ENCODE assay signal across 10 cellular contexts in genomic region chr9:93673271-93673843, GRCh38.
A peak's percentile ranks its signal among the peaks of the same experiment; 100 is the strongest.
DNase-seq lines count a peak whose midpoint lies in the region; ATAC-seq, FAIRE-seq and TF ChIP-seq lines count a peak whose summit lies in the region.
"Had no signal": no experiment of that assay in that cellular context is flagged by ENCODE, and none has a peak within 500 bp of the region (broad histone marks: within the 10 kb centered on the region; RNA-seq: fewer than 3 reads in every experiment).

No MANE protein-coding gene starts in this region.

- peak; percentile 55 for DNase-seq in activated effector memory CD4-positive, alpha-beta T cell treated with anti-CD3 and anti-CD28 coated beads, Interleukin-2, amount 50 U/mL, for 16 hours
- no peak for DNase-seq in activated effector memory CD4-positive, alpha-beta T cell treated with Interleukin-2 at 50 U/mL for 16 hours
- DNase-seq in RWPE1 (ENCODE audit: low spot score): no peak
- peak; percentile 73 for DNase-seq in left ventricle myocardium inferior
- DNase-seq in thyroid gland: peak; percentile 25 to 58
- DNase-seq in Ammon's horn (ENCODE audit: low spot score): no peak
- DNase-seq in RCC 7860 (ENCODE audit: low spot score): no peak

- WGBS in thyroid gland, 2 donors: 34 to 71% methylated on average over 8 to 9 of the region's 11 CpGs

- no peak for TF ChIP-seq POLR2A in thyroid gland (IDR thresholded peaks at IDR 0.05)

- peaks cover 48% of the 10 kb centered on the region for H3K36me3 ChIP-seq in left ventricle myocardium inferior
- H3K36me3 ChIP-seq in thyroid gland: peaks cover 29 to 37% of the 10 kb centered on the region in 2 donors

- no peak for ATAC-seq in HG03045 (IDR thresholded peaks at IDR 0.05; ENCODE audit: unreplicated experiment)

- H3K4me3 ChIP-seq in left ventricle myocardium inferior (no peak overlapping the region), thyroid gland (replicated peaks in 1 of 3) (no peak overlapping the region)
- H3K4me3 ChIP-seq: BLaER1 treated with 17β-estradiol and CSF1 and Interleukin-3, amounts not matched to agents 10 nM and 100 nM; upper lobe of left lung had no signal

- TF ChIP-seq CTCF in RWPE1 (conservative IDR thresholded peaks at IDR 0.05; ENCODE audit: low read depth) (no peak), left ventricle myocardium inferior (IDR thresholded peaks at IDR 0.05; ENCODE audit: borderline replicate concordance) (no peak), thyroid gland (IDR thresholded peaks at IDR 0.05) (no peak)

- H3K27me3 ChIP-seq in left ventricle myocardium inferior (ENCODE audit: low read depth) (no peaks in the 10 kb centered on the region), thyroid gland (no peaks in the 10 kb centered on the region)
- H3K27me3 ChIP-seq: BLaER1 treated with 17β-estradiol and CSF1 and Interleukin-3, amounts not matched to agents 10 nM and 100 nM; upper lobe of left lung had no signal

- POLR2A ChIA-PET in RWPE1 (lab: Yijun Ruan, JAX; ENCODE audit: low non-redundant PET): no interaction called here

- intact Hi-C loops in left ventricle myocardium inferior (cut with micrococcal nuclease): no loop called here
- intact Hi-C loops in thyroid gland (cut with DNase I): no loop called here

- CTCF ChIA-PET in RWPE1 (lab: Yijun Ruan, JAX): no interaction called here

- H3K4me1 ChIP-seq in left ventricle myocardium inferior: peaks cover 9% of the 10 kb centered on the region
- no peaks in the 10 kb centered on the region for H3K4me1 ChIP-seq in thyroid gland
- H3K4me1 ChIP-seq: BLaER1 treated with 17β-estradiol and CSF1 and Interleukin-3, amounts not matched to agents 10 nM and 100 nM; upper lobe of left lung had no signal

- H3K9me3 ChIP-seq in left ventricle myocardium inferior (replicated peaks) (no peaks in the 10 kb centered on the region), thyroid gland (no peaks in the 10 kb centered on the region)
- H3K9me3 ChIP-seq: BLaER1 treated with 17β-estradiol and CSF1 and Interleukin-3, amounts not matched to agents 10 nM and 100 nM; upper lobe of left lung had no signal

- FAIRE-seq in RCC 7860 (lab: Jason Lieb, UNC): no peak

- H3K27ac ChIP-seq in RWPE1 (peak overlapping the region; percentile 14), left ventricle myocardium inferior (replicated peaks) (peak overlapping the region; percentile 38), thyroid gland (no peak overlapping the region)
- H3K27ac ChIP-seq: BLaER1 treated with 17β-estradiol and CSF1 and Interleukin-3, amounts not matched to agents 10 nM and 100 nM; upper lobe of left lung had no signal

Comparison
In these comparisons a context has a peak if more than half of its experiments do, and no peak if none do; other contexts are left out.
1. DNase-seq: peak in activated effector memory CD4-positive, alpha-beta T cell treated with anti-CD3 and anti-CD28 coated beads, Interleukin-2, amount 50 U/mL, for 16 hours (single experiment), left ventricle myocardium inferior (single experiment) and thyroid gland (2 of 2); none in activated effector memory CD4-positive, alpha-beta T cell treated with Interleukin-2 at 50 U/mL for 16 hours (single experiment), RWPE1 (single experiment), Ammon's horn (single experiment) and RCC 7860 (single experiment).
2. H3K27ac ChIP-seq: peak in RWPE1 (single experiment) and left ventricle myocardium inferior (single experiment); none in thyroid gland (0 of 3).